In the genomic region with DNA sequence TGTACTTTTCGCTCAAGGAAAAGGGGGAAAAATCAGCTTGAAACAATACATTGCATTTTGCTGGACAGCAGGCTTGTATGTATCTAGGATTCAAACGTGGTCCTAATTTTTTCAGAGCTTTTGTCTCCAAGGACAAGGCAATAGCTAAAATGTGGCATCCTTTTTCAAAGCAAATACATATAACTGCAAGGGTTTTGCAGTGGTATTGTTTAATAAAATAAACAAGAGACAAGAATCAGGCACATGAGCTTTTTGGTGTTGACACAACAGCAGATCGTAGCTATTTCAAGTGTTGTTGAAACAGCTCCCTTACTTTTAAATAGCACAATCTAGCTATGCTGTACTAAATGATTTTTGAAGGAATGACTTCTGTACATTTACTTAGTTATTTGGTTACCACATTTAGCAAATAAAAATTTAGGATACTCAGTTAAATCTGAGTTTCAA, we compare ENCODE assay signal across 11 cellular contexts.
DNase-seq lines count a peak whose midpoint lies in the region; ATAC-seq and TF ChIP-seq lines count a peak whose summit lies in the region.
"Had no signal": no experiment of that assay in that cellular context is flagged by ENCODE, and none has a peak within 500 bp of the region (broad histone marks: within the 10 kb centered on the region; RNA-seq: fewer than 3 reads in every experiment).

No MANE protein-coding gene starts in this region.

- H3K79me2 ChIP-seq in SK-N-SH (ENCODE audit: insufficient read depth), result no peaks in the 10 kb centered on the region

- H3K9me3 ChIP-seq in SK-N-SH, result no peaks in the 10 kb centered on the region
- no peaks in the 10 kb centered on the region for H3K9me3 ChIP-seq in iPS-18a (ENCODE audit: control insufficient read depth, low read depth, low read length)
- H3K9me3 ChIP-seq in thoracic aorta, result no peaks in the 10 kb centered on the region

- TF ChIP-seq EP300 in SK-N-SH (IDR thresholded peaks at IDR 0.05; ENCODE audit: borderline replicate concordance in 1 of 2, low read depth in 1 of 2, low read length in 1 of 2), result no peak

- H3K27ac Mint-ChIP-seq in WTC11, result peak overlapping the region; percentile 83

- CTCF ChIA-PET in SK-N-SH (lab: Yijun Ruan, JAX) (no interaction called here), WTC11 (lab: Charles Lee) (interaction anchor here (0.9 to 1.0 kb wide), 2 partner anchors 146 to 421 kb away, joined by 3 to 4 read pairs; no protein-coding TSS in a partner anchor)

- H3F3A ChIP-seq in SK-N-SH (replicated peaks; ENCODE audit: insufficient read depth), result no peaks in the 10 kb centered on the region

- no peaks in the 10 kb centered on the region for H3K9me2 ChIP-seq in SK-N-SH

- DNase-seq in SK-N-SH (no peak), WTC11 (ENCODE audit: low spot score) (no peak), thoracic aorta (ENCODE audit: low spot score) (no peak)
- no peak for DNase-seq in stimulated activated CD4-positive, alpha-beta T cell treated with anti-CD3 and anti-CD28 coated beads, Interleukin-2, amount 100 ng/mL, for 24 hours
- DNase-seq: activated naive CD4-positive, alpha-beta T cell treated with anti-CD3 and anti-CD28 coated beads, Interleukin-2, amount 50 U/mL, for 16 hours; DMS 273 treated with DMSO at 0.1 percent for 48 hours; RPMI8226 had no signal

- no peak for ATAC-seq in SK-N-SH treated with all-trans-retinoic acid at 6 μM for 48 hours
- ATAC-seq in WTC11, result no peak
- no peak for ATAC-seq in thoracic aorta (ENCODE audit: insufficient number of reproducible peaks, low FRiP score, low read depth)
- no peak for ATAC-seq in HG02610 (IDR thresholded peaks at IDR 0.05; ENCODE audit: unreplicated experiment)
- ATAC-seq in GM18861 (IDR thresholded peaks at IDR 0.05; ENCODE audit: unreplicated experiment), result no peak

- H3K4me3 ChIP-seq in SK-N-SH (ENCODE audit: low read depth in 2 of 2, low read length in 1 of 2), result no peak overlapping the region
- peak overlapping the region; percentile 37 for H3K4me3 ChIP-seq in iPS-18a (ENCODE audit: low read length)
- peak overlapping the region; percentile 77 for H3K4me3 ChIP-seq in thoracic aorta

- peaks cover 12% of the 10 kb centered on the region for H3K9me3 Mint-ChIP-seq in WTC11

- peak overlapping the region; percentile 55 for H3K4me3 Mint-ChIP-seq in WTC11

- TF ChIP-seq RAD21 in SK-N-SH (IDR thresholded peaks at IDR 0.05; ENCODE audit: low read length), result no peak

- peaks cover 10% of the 10 kb centered on the region; the same call in 1 of the 2 replicates for H3K36me3 Mint-ChIP-seq in WTC11

- H3K36me3 ChIP-seq in SK-N-SH (replicated peaks in 1 of 2; ENCODE audit: control insufficient read depth in 1 of 2, insufficient read depth in 2 of 2, low read length in 1 of 2) (no peaks in the 10 kb centered on the region), iPS-18a (ENCODE audit: control insufficient read depth, low read depth, low read length) (no peaks in the 10 kb centered on the region), thoracic aorta (no peaks in the 10 kb centered on the region)

- H3K27ac ChIP-seq in SK-N-SH (ENCODE audit: low read depth in 2 of 2, low read length in 1 of 2), result no peak overlapping the region
- H3K27ac ChIP-seq in iPS-18a (ENCODE audit: low read length), result no peak overlapping the region
- H3K27ac ChIP-seq in thoracic aorta, result peak overlapping the region; percentile 70 to 79

- no peak overlapping the region for H3K9ac ChIP-seq in SK-N-SH
- no peak overlapping the region for H3K9ac ChIP-seq in iPS-18a (ENCODE audit: low read length)

- 1% methylated on average over 3 of the region's 3 CpGs for WGBS in SK-N-SH (ENCODE audit: low lambda C conversion rate)

- H2AFZ ChIP-seq in SK-N-SH (ENCODE audit: low read depth), result 0 out of 2 replicates have a peak overlapping the region, but pooled peaks have one; percentile 51

- no peak overlapping the region; the same call in 1 of the 2 replicates for H3K4me2 ChIP-seq in SK-N-SH

- H4K20me1 ChIP-seq in SK-N-SH (ENCODE audit: insufficient read depth), result no peaks in the 10 kb centered on the region

- H3K4me1 ChIP-seq in SK-N-SH (ENCODE audit: control insufficient read depth in 1 of 2, insufficient read depth in 2 of 2, low read depth in 1 of 2, low read length in 1 of 2) (no peaks in the 10 kb centered on the region), iPS-18a (ENCODE audit: control insufficient read depth, low read depth, low read length) (peaks cover 28% of the 10 kb centered on the region), thoracic aorta (ENCODE audit: control insufficient read depth in 1 of 2, low read depth in 2 of 2) (peaks cover 16 to 44% of the 10 kb centered on the region in 2 donors)

- POLR2A ChIA-PET in SK-N-SH (lab: Yijun Ruan, JAX), result no interaction called here
- POLR2A ChIA-PET in WTC11 (lab: Charles Lee), result interaction anchor here (0.8 kb wide), 1 partner anchor 38 kb away, joined by 3 read pairs; no protein-coding TSS in a partner anchor

- H3K27me3 ChIP-seq in SK-N-SH (ENCODE audit: insufficient read depth) (no peaks in the 10 kb centered on the region), iPS-18a (ENCODE audit: control insufficient read depth, insufficient read depth, low read length) (no peaks in the 10 kb centered on the region), thoracic aorta (replicated peaks; ENCODE audit: insufficient read depth) (no peaks in the 10 kb centered on the region)

- peaks cover 37% of the 10 kb centered on the region for H3K4me1 Mint-ChIP-seq in WTC11

- TF ChIP-seq CTCF in SK-N-SH (IDR thresholded peaks at IDR 0.05) (no peak), WTC11 (IDR thresholded peaks at IDR 0.05) (no peak), thoracic aorta (IDR thresholded peaks at IDR 0.05) (no peak)

- H3K27me3 Mint-ChIP-seq in WTC11 (ENCODE audit: low read depth), result no peaks in the 10 kb centered on the region; the same call in 1 of the 2 replicates

TF ChIP-seq in SK-N-SH, 30 proteins besides CTCF, POLR2A, EP300 and RAD21:
- TF ChIP-seq JUND (IDR thresholded peaks at IDR 0.05), result no peak
- no peak for TF ChIP-seq FOXJ3 (CRISPR knock-in tag; IDR thresholded peaks at IDR 0.05)
- no peak for TF ChIP-seq RFX5 (IDR thresholded peaks at IDR 0.05; ENCODE audit: low read length)
- TF ChIP-seq TAF1 (IDR thresholded peaks at IDR 0.05; ENCODE audit: borderline replicate concordance, low read depth, low read length), result no peak
- TF ChIP-seq CHD2 (IDR thresholded peaks at IDR 0.05; ENCODE audit: low read length, partially characterized antibody), result no peak
- no peak for TF ChIP-seq GABPA (IDR thresholded peaks at IDR 0.05; ENCODE audit: low read depth)
- TF ChIP-seq RXRA (IDR thresholded peaks at IDR 0.05; ENCODE audit: borderline replicate concordance, low read depth), result no peak
- TF ChIP-seq YY1 (IDR thresholded peaks at IDR 0.05; ENCODE audit: low read depth), result no peak
- TF ChIP-seq SMC3 (IDR thresholded peaks at IDR 0.05; ENCODE audit: low read depth, low read length), result no peak
- TF ChIP-seq ELF1 (IDR thresholded peaks at IDR 0.05), result no peak

TF ChIP-seq in SK-N-SH treated with all-trans-retinoic acid at 6 μM for 48 hours, 23 proteins besides CTCF, POLR2A, EP300 and RAD21 (continues in another document):
- TF ChIP-seq, protein P1, sequence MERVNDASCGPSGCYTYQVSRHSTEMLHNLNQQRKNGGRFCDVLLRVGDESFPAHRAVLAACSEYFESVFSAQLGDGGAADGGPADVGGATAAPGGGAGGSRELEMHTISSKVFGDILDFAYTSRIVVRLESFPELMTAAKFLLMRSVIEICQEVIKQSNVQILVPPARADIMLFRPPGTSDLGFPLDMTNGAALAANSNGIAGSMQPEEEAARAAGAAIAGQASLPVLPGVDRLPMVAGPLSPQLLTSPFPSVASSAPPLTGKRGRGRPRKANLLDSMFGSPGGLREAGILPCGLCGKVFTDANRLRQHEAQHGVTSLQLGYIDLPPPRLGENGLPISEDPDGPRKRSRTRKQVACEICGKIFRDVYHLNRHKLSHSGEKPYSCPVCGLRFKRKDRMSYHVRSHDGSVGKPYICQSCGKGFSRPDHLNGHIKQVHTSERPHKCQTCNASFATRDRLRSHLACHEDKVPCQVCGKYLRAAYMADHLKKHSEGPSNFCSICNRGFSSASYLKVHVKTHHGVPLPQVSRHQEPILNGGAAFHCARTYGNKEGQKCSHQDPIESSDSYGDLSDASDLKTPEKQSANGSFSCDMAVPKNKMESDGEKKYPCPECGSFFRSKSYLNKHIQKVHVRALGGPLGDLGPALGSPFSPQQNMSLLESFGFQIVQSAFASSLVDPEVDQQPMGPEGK (CRISPR knock-in tag; IDR thresholded peaks at IDR 0.05; ENCODE audit: borderline replicate concordance), result no peak

TF ChIP-seq in WTC11, 78 proteins besides CTCF, POLR2A, EP300 and RAD21 (continues in another document):
- TF ChIP-seq, protein P2, sequence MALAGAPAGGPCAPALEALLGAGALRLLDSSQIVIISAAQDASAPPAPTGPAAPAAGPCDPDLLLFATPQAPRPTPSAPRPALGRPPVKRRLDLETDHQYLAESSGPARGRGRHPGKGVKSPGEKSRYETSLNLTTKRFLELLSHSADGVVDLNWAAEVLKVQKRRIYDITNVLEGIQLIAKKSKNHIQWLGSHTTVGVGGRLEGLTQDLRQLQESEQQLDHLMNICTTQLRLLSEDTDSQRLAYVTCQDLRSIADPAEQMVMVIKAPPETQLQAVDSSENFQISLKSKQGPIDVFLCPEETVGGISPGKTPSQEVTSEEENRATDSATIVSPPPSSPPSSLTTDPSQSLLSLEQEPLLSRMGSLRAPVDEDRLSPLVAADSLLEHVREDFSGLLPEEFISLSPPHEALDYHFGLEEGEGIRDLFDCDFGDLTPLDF (CRISPR knock-in tag; IDR thresholded peaks at IDR 0.05), result no peak
- TF ChIP-seq, protein P3, sequence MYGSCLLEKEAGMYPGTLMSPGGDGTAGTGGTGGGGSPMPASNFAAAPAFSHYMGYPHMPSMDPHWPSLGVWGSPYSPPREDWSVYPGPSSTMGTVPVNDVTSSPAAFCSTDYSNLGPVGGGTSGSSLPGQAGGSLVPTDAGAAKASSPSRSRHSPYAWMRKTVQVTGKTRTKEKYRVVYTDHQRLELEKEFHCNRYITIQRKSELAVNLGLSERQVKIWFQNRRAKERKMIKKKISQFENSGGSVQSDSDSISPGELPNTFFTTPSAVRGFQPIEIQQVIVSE (CRISPR knock-in tag; IDR thresholded peaks at IDR 0.05; ENCODE audit: borderline replicate concordance), result no peak

Comparison
In these comparisons a context has a peak if more than half of its experiments do, and no peak if none do; other contexts are left out.
1. H3K27ac ChIP-seq: peak in thoracic aorta (2 of 2); none in SK-N-SH (0 of 2) and iPS-18a (single experiment).
2. H3K4me3 ChIP-seq: peak in iPS-18a (single experiment) and thoracic aorta (single experiment); none in SK-N-SH (0 of 2).